10 cellular contexts compared by ENCODE assay signal in genomic region chr21:29939859-29940245, GRCh38. TPM values are rescaled to one million over a fixed set of nuclear protein-coding genes. Genes with fewer than 3 reads are reported as not detected.
A peak's percentile ranks its signal among the peaks of the same experiment; 100 is the strongest.
DNase-seq lines count a peak whose midpoint lies in the region; ATAC-seq, FAIRE-seq and TF ChIP-seq lines count a peak whose summit lies in the region.
"Had no signal": no experiment of that assay in that cellular context is flagged by ENCODE, and none has a peak within 500 bp of the region (broad histone marks: within the 10 kb centered on the region; RNA-seq: fewer than 3 reads in every experiment).

GRIK1 (minus strand) TSS chr21:29939996.

- H3K27ac Mint-ChIP-seq in activated CD4-positive, alpha-beta T cell treated with anti-CD3 and anti-CD28 coated beads, Interleukin-2, amount 10 ng/mL, durations not matched to agents 24 days and 14 days, result no peak within 1 kb of the TSS

- peak; percentile 48 for ATAC-seq in body of pancreas

- H3K4me1 Mint-ChIP-seq in activated CD4-positive, alpha-beta T cell treated with anti-CD3 and anti-CD28 coated beads, Interleukin-2, amount 10 ng/mL, durations not matched to agents 24 days and 14 days, result no peaks in the 10 kb centered on the region

- H3K36me3 ChIP-seq in body of pancreas (replicated peaks in 1 of 2; ENCODE audit: insufficient read depth in 1 of 2, low read depth in 2 of 2) (no peaks in the 10 kb centered on the region), testis (ENCODE audit: low read depth, missing control alignments) (no peaks in the 10 kb centered on the region), ovary (no peaks in the 10 kb centered on the region), transverse colon (no peaks in the 10 kb centered on the region)
- H3K36me3 ChIP-seq: BLaER1 treated with 17β-estradiol and CSF1 and Interleukin-3, amounts not matched to agents 10 nM and 100 nM had no signal

- WGBS in body of pancreas, 2 donors, result 0 to 3% methylated on average over 18 of the region's 18 CpGs
- 1 to 2% methylated on average over 13 to 18 of the region's 18 CpGs for WGBS in testis, 2 donors
- 0 to 1% (median 0%) methylated on average over 18 of the region's 18 CpGs for WGBS in ovary, 3 donors
- WGBS in transverse colon (ENCODE audit: low coverage in 1 of 2), 2 donors, result 8 to 18% methylated on average over 12 to 18 of the region's 18 CpGs

- H3K27ac ChIP-seq in body of pancreas, result no peak within 1 kb of the TSS
- H3K27ac ChIP-seq in testis, result no peak within 1 kb of the TSS
- no peak within 1 kb of the TSS for H3K27ac ChIP-seq in ovary
- H3K27ac ChIP-seq in transverse colon, result no peak within 1 kb of the TSS
- H3K27ac ChIP-seq: BLaER1 treated with 17β-estradiol and CSF1 and Interleukin-3, amounts not matched to agents 10 nM and 100 nM had no signal

- H3K9me3 Mint-ChIP-seq in activated CD4-positive, alpha-beta T cell treated with anti-CD3 and anti-CD28 coated beads, Interleukin-2, amount 10 ng/mL, durations not matched to agents 24 days and 14 days, result peaks cover 4% of the 10 kb centered on the region

- H3K4me1 ChIP-seq in body of pancreas (peaks cover 14% of the 10 kb centered on the region), testis (no peaks in the 10 kb centered on the region), ovary (ENCODE audit: insufficient read depth) (peaks cover 9% of the 10 kb centered on the region), transverse colon (no peaks in the 10 kb centered on the region)
- H3K4me1 ChIP-seq: BLaER1 treated with 17β-estradiol and CSF1 and Interleukin-3, amounts not matched to agents 10 nM and 100 nM had no signal

- TF ChIP-seq EP300 in ovary (IDR thresholded peaks at IDR 0.05), result no peak
- no peak for TF ChIP-seq EP300 in transverse colon (IDR thresholded peaks at IDR 0.05; ENCODE audit: low read depth)

- intact Hi-C loops in activated CD4-positive, alpha-beta T cell treated with anti-CD3 and anti-CD28 coated beads, Interleukin-2, amount 10 ng/mL, durations not matched to agents 24 days and 14 days (cut with micrococcal nuclease), result no loop called here
- intact Hi-C loops in body of pancreas (cut with DNase I), result no loop called here
- intact Hi-C loops in testis (cut with DNase I; ENCODE audit: low total_unique reads), result no loop called here
- intact Hi-C loops in ovary (cut with DNase I), result no loop called here
- intact Hi-C loops in transverse colon (cut with DNase I; ENCODE audit: low total_unique reads), result no loop called here

- peak within 1 kb of the TSS; percentile 5 for H3K4me3 Mint-ChIP-seq in activated CD4-positive, alpha-beta T cell treated with anti-CD3 and anti-CD28 coated beads, Interleukin-2, amount 10 ng/mL, durations not matched to agents 24 days and 14 days

- in situ Hi-C loops in transverse colon (cut with MboI; ENCODE audit: low pct_ligation_motif_present in 1 of 4, low pct_unique_long_range_greater_than_20kb in 1 of 4, low sequenced_read_pairs in 3 of 4), result no loop called here

- H3K27me3 ChIP-seq in body of pancreas, result peaks cover 0 to 14% of the 10 kb centered on the region in 2 donors
- no peaks in the 10 kb centered on the region for H3K27me3 ChIP-seq in testis
- H3K27me3 ChIP-seq in ovary, result no peaks in the 10 kb centered on the region
- H3K27me3 ChIP-seq in transverse colon, result peaks cover 35% of the 10 kb centered on the region
- H3K27me3 ChIP-seq: BLaER1 treated with 17β-estradiol and CSF1 and Interleukin-3, amounts not matched to agents 10 nM and 100 nM had no signal

- TF ChIP-seq CTCF in body of pancreas (IDR thresholded peaks at IDR 0.05), result no peak
- no peak for TF ChIP-seq CTCF in testis (IDR thresholded peaks at IDR 0.05)
- no peak for TF ChIP-seq CTCF in ovary (IDR thresholded peaks at IDR 0.05)
- no peak for TF ChIP-seq CTCF in transverse colon (IDR thresholded peaks at IDR 0.05)

- H3K27me3 Mint-ChIP-seq in activated CD4-positive, alpha-beta T cell treated with anti-CD3 and anti-CD28 coated beads, Interleukin-2, amount 10 ng/mL, durations not matched to agents 24 days and 14 days, result peaks cover 38% of the 10 kb centered on the region

- peak within 1 kb of the TSS in 1 of 2 donors; percentile 1 for H3K4me3 ChIP-seq in body of pancreas
- peak within 1 kb of the TSS; percentile 4 to 22 for H3K4me3 ChIP-seq in testis
- H3K4me3 ChIP-seq in ovary, result no peak within 1 kb of the TSS
- peak within 1 kb of the TSS in 1 of 4 donors; percentile 30 for H3K4me3 ChIP-seq in transverse colon
- H3K4me3 ChIP-seq: BLaER1 treated with 17β-estradiol and CSF1 and Interleukin-3, amounts not matched to agents 10 nM and 100 nM had no signal

- H3K36me3 Mint-ChIP-seq in activated CD4-positive, alpha-beta T cell treated with anti-CD3 and anti-CD28 coated beads, Interleukin-2, amount 10 ng/mL, durations not matched to agents 24 days and 14 days (ENCODE audit: low read depth), result no peaks in the 10 kb centered on the region

- no peak for DNase-seq in activated CD4-positive, alpha-beta T cell treated with anti-CD3 and anti-CD28 coated beads, Interleukin-2, amount 10 ng/mL, durations not matched to agents 24 days and 14 days
- no peak for DNase-seq in activated CD4-positive, alpha-beta T cell treated with anti-CD3 and anti-CD28 coated beads, Interleukin-2, amount 50 U/mL, for 48 hours
- DNase-seq in body of pancreas, result peak in 3 of 4 donors; percentile 16 to 45 (median 26)
- peak; percentile 31 for DNase-seq in iPS-NIHi7 (ENCODE audit: extremely low spot score)
- peak; percentile 18 for DNase-seq in testis
- no peak for DNase-seq in GM12891 (ENCODE audit: insufficient read length, low spot score)
- DNase-seq in ovary, result no peak
- no peak for DNase-seq in transverse colon

- TF ChIP-seq POLR2A in body of pancreas (IDR thresholded peaks at IDR 0.05), result no peak
- no peak for TF ChIP-seq POLR2A in testis (IDR thresholded peaks at IDR 0.05)
- TF ChIP-seq POLR2A in GM12891 (IDR thresholded peaks at IDR 0.05; ENCODE audit: low read depth, low read length), result no peak
- TF ChIP-seq POLR2A in ovary (IDR thresholded peaks at IDR 0.05), result no peak
- no peak for TF ChIP-seq POLR2A in transverse colon (IDR thresholded peaks at IDR 0.05)

- H3K9me3 ChIP-seq in body of pancreas (no peaks in the 10 kb centered on the region), testis (no peaks in the 10 kb centered on the region), ovary (no peaks in the 10 kb centered on the region), transverse colon (no peaks in the 10 kb centered on the region)

- FAIRE-seq in GM12891 (lab: Jason Lieb, UNC), result no peak
- FAIRE-seq: TTC549 had no signal

TF ChIP-seq in GM12891, 5 proteins besides CTCF, POLR2A, EP300 and RAD21:
- TF ChIP-seq TAF1 (IDR thresholded peaks at IDR 0.05; ENCODE audit: low read depth, low read length) (no peak), POU2F2 (IDR thresholded peaks at IDR 0.05; ENCODE audit: low read depth, low read length) (no peak), POLR2AphosphoS5 (IDR thresholded peaks at IDR 0.05; ENCODE audit: low read depth, low read length) (no peak), PAX5 (IDR thresholded peaks at IDR 0.05; ENCODE audit: insufficient read depth, low read length, severe bottlenecking) (no peak), SPI1 (IDR thresholded peaks at IDR 0.05; ENCODE audit: low read depth, low read length) (no peak)

RNA-seq across cellular contexts. Expression of gene GRIK1, which starts in this region (rescaled TPM):
- not detected in 2 replicates for total RNA-seq in activated CD4-positive, alpha-beta T cell treated with anti-CD3 and anti-CD28 coated beads, Interleukin-2, amount 10 ng/mL, durations not matched to agents 24 days and 14 days
- total RNA-seq in body of pancreas (under 1 TPM in 1 of 2 donors, not detected in 1; 0.66 TPM), testis (under 1 TPM; 0.08 to 0.25 TPM), ovary (under 1 TPM in 3 of 7 donors, not detected in 4; 0.15 to 0.34 (median 0.31) TPM), transverse colon (not detected)
- polyA plus RNA-seq in testis (ENCODE audit: insufficient read depth, low read depth, low replicate concordance) (0.20 TPM), ovary (1 to 10 TPM; 1.3 TPM)
- polyA plus RNA-seq in GM12891 (2012; ENCODE audit: low read depth, missing spikeins), result not detected

Comparison
In these comparisons a context has a peak if more than half of its experiments do, and no peak if none do; other contexts are left out.
1. Peak in DNase-seq and ATAC-seq in body of pancreas; RNA of the gene not detected or under 1 TPM.
2. Peak in DNase-seq and H3K4me3 ChIP-seq in testis; RNA of the gene not detected or under 1 TPM.